ENCODE assay signal across 15 cellular contexts in genomic region chr2:138327967-138328366, GRCh38.
DNase-seq lines count a peak whose midpoint lies in the region; ATAC-seq and FAIRE-seq lines count a peak whose summit lies in the region.
"Had no signal": no experiment of that assay in that cellular context is flagged by ENCODE, and none has a peak within 500 bp of the region (broad histone marks: within the 10 kb centered on the region; RNA-seq: fewer than 3 reads in every experiment).

No MANE protein-coding gene starts in this region.

- POLR2A ChIA-PET in activated CD4-positive, alpha-beta T cell treated with anti-CD3 and anti-CD28 coated beads for 36 hours (lab: Charles Lee) = no interaction called here

- intact Hi-C loops in activated CD4-positive, alpha-beta T cell treated with anti-CD3 and anti-CD28 coated beads for 36 hours (cut with DNase I, micrococcal nuclease) = no loop called here

- ATAC-seq in HG03457 (IDR thresholded peaks at IDR 0.05; ENCODE audit: unreplicated experiment) = no peak
- ATAC-seq in activated CD4-positive, alpha-beta T cell treated with anti-CD3 and anti-CD28 coated beads for 36 hours = no peak

- H3K4me3 Mint-ChIP-seq in activated CD4-positive, alpha-beta T cell treated with anti-CD3 and anti-CD28 coated beads for 36 hours = no peak overlapping the region
- H3K4me3 Mint-ChIP-seq: CD8-positive, alpha-beta memory T cell had no signal

- no peaks in the 10 kb centered on the region for H3K4me1 Mint-ChIP-seq in activated CD4-positive, alpha-beta T cell treated with anti-CD3 and anti-CD28 coated beads for 36 hours
- H3K4me1 Mint-ChIP-seq: CD8-positive, alpha-beta memory T cell had no signal

- H3K9me3 Mint-ChIP-seq in activated CD4-positive, alpha-beta T cell treated with anti-CD3 and anti-CD28 coated beads for 36 hours (ENCODE audit: low read depth) = no peaks in the 10 kb centered on the region

- peaks cover 5% of the 10 kb centered on the region for H3K27me3 Mint-ChIP-seq in activated CD4-positive, alpha-beta T cell treated with anti-CD3 and anti-CD28 coated beads for 36 hours
- H3K27me3 Mint-ChIP-seq: CD8-positive, alpha-beta memory T cell had no signal

- H3K27ac Mint-ChIP-seq in activated CD4-positive, alpha-beta T cell treated with anti-CD3 and anti-CD28 coated beads for 36 hours = no peak overlapping the region
- H3K27ac Mint-ChIP-seq: CD8-positive, alpha-beta memory T cell had no signal

- H3K36me3 Mint-ChIP-seq in activated CD4-positive, alpha-beta T cell treated with anti-CD3 and anti-CD28 coated beads for 36 hours (ENCODE audit: low read depth) = no peaks in the 10 kb centered on the region
- H3K36me3 Mint-ChIP-seq: CD8-positive, alpha-beta memory T cell had no signal

- CTCF ChIA-PET in activated CD4-positive, alpha-beta T cell treated with anti-CD3 and anti-CD28 coated beads for 36 hours (lab: Charles Lee) = no interaction called here

- FAIRE-seq in endometrium (lab: Jason Lieb, UNC) = peak; percentile 67
- FAIRE-seq: H54 had no signal

- peak; percentile 32 for DNase-seq in M059J (ENCODE audit: low read depth)
- DNase-seq in iris pigment epithelial cell (ENCODE audit: low read depth) = peak; percentile 11
- DNase-seq in stromal cell of bone marrow (ENCODE audit: low read depth) = peak; percentile 27
- no peak for DNase-seq in NCI-H526 treated with DMSO at 0.1 percent for 48 hours (lab: John Stamatoyannopoulos, UW)
- DNase-seq in activated CD4-positive, alpha-beta T cell treated with anti-CD3 and anti-CD28 coated beads for 36 hours = no peak
- DNase-seq: 8988T; AML-193; Caco-2; CD8-positive, alpha-beta memory T cell; DMS53; GF-D8; GM23248 had no signal

Comparison
In these comparisons a context has a peak if more than half of its experiments do, and no peak if none do; other contexts are left out.
1. DNase-seq: peak in M059J (single experiment), iris pigment epithelial cell (single experiment) and stromal cell of bone marrow (single experiment); none in NCI-H526 treated with DMSO at 0.1 percent for 48 hours (single experiment) and activated CD4-positive, alpha-beta T cell treated with anti-CD3 and anti-CD28 coated beads for 36 hours (single experiment).